ENCODE assay signal across 8 cellular contexts in the genomic region with DNA sequence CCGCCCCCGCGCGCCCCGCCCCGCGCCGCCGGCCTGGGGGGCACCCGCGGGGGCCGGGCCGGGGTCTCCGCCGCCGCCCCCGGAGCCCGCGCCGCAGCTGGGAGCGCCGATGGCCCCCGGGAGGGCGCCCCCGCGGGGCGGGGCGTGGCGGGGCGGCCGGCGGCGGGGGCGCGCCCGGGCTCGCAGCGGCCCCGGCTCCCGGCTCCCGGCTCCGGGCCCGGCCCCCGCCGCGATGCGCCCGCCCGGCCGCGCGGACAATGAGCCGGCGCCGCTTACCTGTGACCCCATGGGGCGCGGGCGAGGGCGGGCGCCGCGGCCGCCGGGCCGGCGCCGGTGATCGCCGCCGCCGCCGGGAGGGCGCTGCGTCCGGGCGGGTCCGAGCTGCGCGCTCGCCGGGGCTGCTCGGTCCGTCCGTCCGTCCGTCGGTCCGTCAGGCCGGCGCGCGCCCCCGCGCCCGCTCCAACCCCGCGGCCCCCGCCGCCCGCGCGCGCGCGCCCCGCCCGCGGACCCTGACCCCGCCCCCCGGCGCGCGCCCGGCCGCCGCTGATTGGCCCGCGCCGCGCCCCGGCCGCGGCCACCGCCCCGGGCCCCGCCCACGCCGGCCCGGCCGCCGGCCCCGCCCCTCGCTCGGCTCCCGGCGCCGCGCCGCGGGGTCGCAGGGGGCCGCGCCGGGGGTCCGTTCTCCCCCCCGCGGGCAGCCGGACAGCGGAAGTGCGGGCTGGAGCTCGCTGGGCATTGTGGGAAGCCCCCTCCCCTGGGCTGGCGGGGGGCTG. TPM values are rescaled to one million over a fixed set of nuclear protein-coding genes. Genes with fewer than 3 reads are reported as not detected.
DNase-seq lines count a peak whose midpoint lies in the region; ATAC-seq, FAIRE-seq and TF ChIP-seq lines count a peak whose summit lies in the region.

A gene with protein sequence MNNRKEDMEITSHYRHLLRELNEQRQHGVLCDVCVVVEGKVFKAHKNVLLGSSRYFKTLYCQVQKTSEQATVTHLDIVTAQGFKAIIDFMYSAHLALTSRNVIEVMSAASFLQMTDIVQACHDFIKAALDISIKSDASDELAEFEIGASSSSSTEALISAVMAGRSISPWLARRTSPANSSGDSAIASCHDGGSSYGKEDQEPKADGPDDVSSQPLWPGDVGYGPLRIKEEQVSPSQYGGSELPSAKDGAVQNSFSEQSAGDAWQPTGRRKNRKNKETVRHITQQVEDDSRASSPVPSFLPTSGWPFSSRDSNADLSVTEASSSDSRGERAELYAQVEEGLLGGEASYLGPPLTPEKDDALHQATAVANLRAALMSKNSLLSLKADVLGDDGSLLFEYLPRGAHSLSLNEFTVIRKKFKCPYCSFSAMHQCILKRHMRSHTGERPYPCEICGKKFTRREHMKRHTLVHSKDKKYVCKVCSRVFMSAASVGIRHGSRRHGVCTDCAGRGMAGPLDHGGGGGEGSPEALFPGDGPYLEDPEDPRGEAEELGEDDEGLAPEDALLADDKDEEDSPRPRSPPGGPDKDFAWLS (minus strand): TSS at position 444 of the 773 bp plus-strand sequence. CDS start 40,507 bp downstream, outside the sequence.

- intact Hi-C loops in endothelial cell of umbilical vein (cut with micrococcal nuclease) = no loop called here

- POLR2A ChIA-PET in endothelial cell of umbilical vein (lab: Charles Lee) = no interaction called here

- dilution Hi-C loops in endothelial cell of umbilical vein (cut with MboI; ENCODE audit: extremely low pct_ligation_motif_present, low sequenced_read_pairs) = no loop called here

- WGBS in urinary bladder = under 1% methylated on average over 146 of the region's 152 CpGs

- CTCF ChIA-PET in endothelial cell of umbilical vein (lab: Charles Lee) = interaction anchor here (1.2 kb wide), 1 partner anchor 14 kb away, joined by 3 read pairs; no protein-coding TSS in a partner anchor

- H4K20me1 ChIP-seq in endothelial cell of umbilical vein (replicated peaks; ENCODE audit: control insufficient read depth, extremely low read depth, insufficient read depth, low read length) = no peaks in the 10 kb centered on the region

- no peaks in the 10 kb centered on the region for H3K79me2 ChIP-seq in endothelial cell of umbilical vein (ENCODE audit: control insufficient read depth, insufficient read depth, low read length)

- no peaks in the 10 kb centered on the region for H3K9me1 ChIP-seq in endothelial cell of umbilical vein (replicated peaks; ENCODE audit: control insufficient read depth, extremely low read depth, insufficient read depth, low read length)

- FAIRE-seq in endothelial cell of umbilical vein (lab: Jason Lieb, UNC) = no peak

- DNase-seq in NCI-H748 (lab: John Stamatoyannopoulos, UW; ENCODE audit: unreplicated experiment) (peak; percentile 64), NCI-H748 treated with DMSO at 0.1 percent for 48 hours (lab: John Stamatoyannopoulos, UW) (no peak), SJCRH30 (peak; percentile 60 to 75), endothelial cell of umbilical vein (ENCODE audit: low read depth, low spot score) (no peak), midbrain (lab: John Stamatoyannopoulos, UW) (peak; percentile 16), T-helper 9 cell (no peak)

- peaks cover 16% of the 10 kb centered on the region for H3K27me3 ChIP-seq in SJCRH30
- peaks cover 18 to 32% of the 10 kb centered on the region in 2 experiments for H3K27me3 ChIP-seq in endothelial cell of umbilical vein (ENCODE audit: control insufficient read depth in 2 of 2, insufficient read depth in 2 of 2, low read length in 2 of 2)

- peak within 1 kb of the TSS; percentile 69 for H3K4me2 ChIP-seq in endothelial cell of umbilical vein (ENCODE audit: insufficient read depth, low read length)

- BruUV-seq in endothelial cell of umbilical vein (replicated peaks; lab: Mats Ljungman, UMichigan) = no TSS peak

- H3K36me3 ChIP-seq in SJCRH30 (no peaks in the 10 kb centered on the region), endothelial cell of umbilical vein (ENCODE audit: control insufficient read depth in 2 of 2, extremely low read depth in 1 of 2, insufficient read depth in 2 of 2, low read length in 2 of 2) (no peaks in the 10 kb centered on the region), urinary bladder (ENCODE audit: insufficient read depth) (no peaks in the 10 kb centered on the region)

- ATAC-seq in HG02798 (IDR thresholded peaks at IDR 0.05; ENCODE audit: poor library complexity, unreplicated experiment) = peak; percentile 75

- H3K4me1 ChIP-seq in SJCRH30 (peaks cover 23% of the 10 kb centered on the region), endothelial cell of umbilical vein (ENCODE audit: control insufficient read depth, extremely low read depth, insufficient read depth, low read length) (peaks cover 7% of the 10 kb centered on the region), urinary bladder (ENCODE audit: insufficient read depth) (no peaks in the 10 kb centered on the region)

- TF ChIP-seq CTCF in endothelial cell of umbilical vein (IDR thresholded peaks at IDR 0.05; ENCODE audit: extremely low read depth in 1 of 2, insufficient read depth in 1 of 2, low read depth in 1 of 2, low read length in 2 of 2) = no peak

- no peaks in the 10 kb centered on the region for H3K9me3 ChIP-seq in SJCRH30 (replicated peaks)
- no peaks in the 10 kb centered on the region for H3K9me3 ChIP-seq in endothelial cell of umbilical vein (replicated peaks; ENCODE audit: control insufficient read depth, insufficient read depth, low read length)

- no peak for TF ChIP-seq POLR2A in endothelial cell of umbilical vein (IDR thresholded peaks at IDR 0.05; ENCODE audit: low read depth, low read length)

- peak within 1 kb of the TSS; percentile 62 for H3K4me3 ChIP-seq in SJCRH30
- H3K4me3 ChIP-seq in endothelial cell of umbilical vein (replicated peaks in 1 of 3; ENCODE audit: insufficient read depth in 1 of 3, low read depth in 1 of 3, low read length in 3 of 3) = peak within 1 kb of the TSS; percentile 10 to 46 (median 37)
- H3K4me3 ChIP-seq in urinary bladder (ENCODE audit: low read depth, low read length) = peak within 1 kb of the TSS; percentile 85

- H3K27ac ChIP-seq in SJCRH30 (no peak within 1 kb of the TSS), endothelial cell of umbilical vein (ENCODE audit: insufficient read depth, low read depth, low read length) (no peak within 1 kb of the TSS), urinary bladder (ENCODE audit: low read depth) (peak within 1 kb of the TSS; percentile 48)

- H3K9ac ChIP-seq in endothelial cell of umbilical vein (replicated peaks; ENCODE audit: extremely low read depth, insufficient read depth, low read length) = no peak within 1 kb of the TSS

- H2AFZ ChIP-seq in endothelial cell of umbilical vein (ENCODE audit: low read depth, low read length) = peak within 1 kb of the TSS; percentile 65

TF ChIP-seq in endothelial cell of umbilical vein, 7 proteins besides CTCF, POLR2A, EP300 and RAD21:
- TF ChIP-seq POLR2AphosphoS5 (IDR thresholded peaks at IDR 0.05; ENCODE audit: insufficient read depth, low read depth, low read length) = no peak
- TF ChIP-seq, protein P1, sequence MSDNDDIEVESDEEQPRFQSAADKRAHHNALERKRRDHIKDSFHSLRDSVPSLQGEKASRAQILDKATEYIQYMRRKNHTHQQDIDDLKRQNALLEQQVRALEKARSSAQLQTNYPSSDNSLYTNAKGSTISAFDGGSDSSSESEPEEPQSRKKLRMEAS (IDR thresholded peaks at IDR 0.05; ENCODE audit: insufficient read depth, insufficient read length) = no peak
- TF ChIP-seq MYC (IDR thresholded peaks at IDR 0.05; ENCODE audit: low read depth, low read length) = no peak
- no peak for TF ChIP-seq EZH2 (IDR thresholded peaks at IDR 0.05; ENCODE audit: borderline replicate concordance, low read depth, low read length, severe bottlenecking)
- no peak for TF ChIP-seq GATA2 (IDR thresholded peaks at IDR 0.05; ENCODE audit: insufficient read depth, insufficient read length, low read depth, low read length)
TF ChIP-seq in endothelial cell of umbilical vein: peak in this region for 0.

RNA-seq across cellular contexts. Expression of the gene that starts here (rescaled TPM):
- total RNA-seq in SJCRH30 (2014; rRNA removed; shearing (Covaris generic)) = 4.0 and 5.0 TPM in 2 replicates
- total RNA-seq in endothelial cell of umbilical vein (4.3 and 7.1 TPM in 2 replicates), urinary bladder (10.6 TPM)
- polyA plus RNA-seq in endothelial cell of umbilical vein (1.3 TPM in 2 replicates), urinary bladder (6.7 TPM)
- polyA plus RNA-seq in endothelial cell of umbilical vein (2011; cell fraction: cytosol; rRNA removed) = 0.76 and 1.3 TPM in 2 replicates
- polyA plus RNA-seq in endothelial cell of umbilical vein (2011; cell fraction: nucleus; rRNA removed) = 2.0 and 2.3 TPM in 2 replicates
- polyA plus RNA-seq in endothelial cell of umbilical vein (2012) = 1.7 and 2.5 TPM in 2 replicates
- 5.8 and 6.6 TPM in 2 replicates for polyA minus RNA-seq in endothelial cell of umbilical vein
- 18.6 TPM for polyA minus RNA-seq in endothelial cell of umbilical vein (2011; cell fraction: cytosol; rRNA and poly(A)+ RNA removed)
- 2.4 and 3.6 TPM in 2 replicates for polyA minus RNA-seq in endothelial cell of umbilical vein (2011; cell fraction: nucleus; rRNA and poly(A)+ RNA removed)

Comparison
In these comparisons a context has a peak if more than half of its experiments do, and no peak if none do; other contexts are left out.
1. DNase-seq: peak in NCI-H748 (single experiment), SJCRH30 (2 of 2) and midbrain (single experiment); none in NCI-H748 treated with DMSO at 0.1 percent for 48 hours (single experiment), endothelial cell of umbilical vein (single experiment) and T-helper 9 cell (single experiment).
2. Peak in every context shown above with its lines, with median percentiles within 50 percentile points of each other: H3K4me3 ChIP-seq.